In the genomic region with DNA sequence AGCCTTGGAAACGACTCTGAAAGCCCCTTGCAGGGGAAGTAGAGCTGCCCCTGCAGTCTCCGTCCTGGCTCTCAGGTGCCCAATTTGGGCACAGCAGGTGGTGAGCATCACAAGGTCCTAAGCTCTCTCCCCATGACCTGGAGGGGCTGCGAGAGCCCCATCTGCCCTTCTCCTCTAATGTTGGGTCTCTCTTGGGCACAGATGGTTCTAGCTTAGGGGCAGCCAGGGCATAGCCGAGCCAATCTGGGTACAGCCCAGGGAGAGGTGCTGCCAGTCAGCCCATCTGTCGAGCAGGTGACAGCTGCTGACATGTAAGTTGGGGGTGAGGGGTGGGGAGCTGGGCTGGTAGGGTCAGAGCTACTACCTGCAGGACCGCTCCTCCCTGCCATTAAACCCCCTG, we compare ENCODE assay signal across 19 cellular contexts. TPM values are rescaled to one million over a fixed set of nuclear protein-coding genes. Genes with fewer than 3 reads are reported as not detected.
DNase-seq lines count a peak whose midpoint lies in the region; ATAC-seq and TF ChIP-seq lines count a peak whose summit lies in the region.
"Had no signal": no experiment of that assay in that cellular context is flagged by ENCODE, and none has a peak within 500 bp of the region (broad histone marks: within the 10 kb centered on the region; RNA-seq: fewer than 3 reads in every experiment).

No MANE protein-coding gene starts in this region.

- H3K9me3 ChIP-seq in WERI-Rb-1 (ENCODE audit: severe bottlenecking) (no peaks in the 10 kb centered on the region), neuronal stem cell (replicated peaks in 1 of 2; ENCODE audit: control insufficient read depth in 2 of 2, insufficient read depth in 1 of 2, low read depth in 1 of 2, low read length in 2 of 2) (no peaks in the 10 kb centered on the region), mesenchymal stem cell (ENCODE audit: control insufficient read depth, low read length) (no peaks in the 10 kb centered on the region)
- H3K9me3 ChIP-seq: BLaER1 had no signal

- H3K36me3 ChIP-seq in WERI-Rb-1 (no peaks in the 10 kb centered on the region), neuronal stem cell (replicated peaks in 1 of 2; ENCODE audit: control insufficient read depth in 2 of 2, insufficient read depth in 2 of 2, low read length in 2 of 2) (no peaks in the 10 kb centered on the region), mesenchymal stem cell (ENCODE audit: control insufficient read depth in 1 of 2, insufficient read depth in 2 of 2, low read depth in 1 of 2, low read length in 2 of 2) (no peaks in the 10 kb centered on the region)
- H3K36me3 ChIP-seq: BLaER1 had no signal

- H3K14ac ChIP-seq in neuronal stem cell (ENCODE audit: low read length) (peak overlapping the region; percentile 3), mesenchymal stem cell (ENCODE audit: low read length in 2 of 2) (no peak overlapping the region)

- H2AK5ac ChIP-seq in neuronal stem cell (ENCODE audit: low read depth, low read length) (no peak overlapping the region), mesenchymal stem cell (ENCODE audit: low read length, severe bottlenecking) (no peak overlapping the region)

- H3K18ac ChIP-seq in neuronal stem cell (ENCODE audit: low read length) (no peak overlapping the region), mesenchymal stem cell (ENCODE audit: low read depth in 1 of 2, low read length in 2 of 2) (no peak overlapping the region)

- no peak overlapping the region for H2BK120ac ChIP-seq in neuronal stem cell (ENCODE audit: low read depth, low read length)
- no peak overlapping the region for H2BK120ac ChIP-seq in mesenchymal stem cell (ENCODE audit: low read depth, low read length)

- no peak for ATAC-seq in HG03108 (IDR thresholded peaks at IDR 0.05; ENCODE audit: unreplicated experiment)

- H3K4me1 ChIP-seq in neuronal stem cell (ENCODE audit: control insufficient read depth in 2 of 2, insufficient read depth in 1 of 2, low read depth in 1 of 2, low read length in 2 of 2) (no peaks in the 10 kb centered on the region), mesenchymal stem cell (ENCODE audit: control insufficient read depth, insufficient read depth, low read depth, low read length) (peaks cover 3% of the 10 kb centered on the region)
- H3K4me1 ChIP-seq: BLaER1 had no signal

- WGBS in neuronal stem cell (ENCODE audit: extremely low coverage in 2 of 2, insufficient read length in 2 of 2, insufficient replicate concordance in 1 of 2), 2 donors = no CpG with 5 or more reads among the region's 6 CpGs
- 60% methylated on average over 6 of the region's 6 CpGs for WGBS in mesenchymal stem cell

- H3K79me1 ChIP-seq in neuronal stem cell (ENCODE audit: low read depth, low read length) (no peaks in the 10 kb centered on the region), mesenchymal stem cell (replicated peaks; ENCODE audit: low read length, poor library complexity, severe bottlenecking) (no peaks in the 10 kb centered on the region)

- no peak overlapping the region for H2AFZ ChIP-seq in neuronal stem cell (ENCODE audit: low read length)
- H2AFZ ChIP-seq in mesenchymal stem cell (ENCODE audit: low read depth, low read length) = no peak overlapping the region
- H2AFZ ChIP-seq: GM23338 had no signal

- H3K4me2 ChIP-seq in neuronal stem cell (ENCODE audit: insufficient read depth, low read length, poor library complexity, severe bottlenecking) (no peak overlapping the region), mesenchymal stem cell (ENCODE audit: low read length, poor library complexity, severe bottlenecking) (no peak overlapping the region)
- H3K4me2 ChIP-seq: BLaER1, GM23338 had no signal

- H3K9ac ChIP-seq in neuronal stem cell (ENCODE audit: low read depth, low read length, poor library complexity) = no peak overlapping the region
- no peak overlapping the region for H3K9ac ChIP-seq in mesenchymal stem cell (ENCODE audit: low read length)
- H3K9ac ChIP-seq: BLaER1 had no signal

- H2BK15ac ChIP-seq in neuronal stem cell (ENCODE audit: low read length) = no peak overlapping the region
- H2BK15ac ChIP-seq in mesenchymal stem cell (ENCODE audit: low read depth, poor library complexity, severe bottlenecking) = no peak overlapping the region

- H4K8ac ChIP-seq in neuronal stem cell (ENCODE audit: low read depth, low read length) (no peak overlapping the region), mesenchymal stem cell (ENCODE audit: low read length) (no peak overlapping the region)

- H2BK12ac ChIP-seq in neuronal stem cell (ENCODE audit: low read length) (no peak overlapping the region), mesenchymal stem cell (ENCODE audit: low read length in 2 of 2) (no peak overlapping the region)

- H2BK5ac ChIP-seq in neuronal stem cell (ENCODE audit: low read length) (no peak overlapping the region), mesenchymal stem cell (ENCODE audit: low read depth, low read length, poor library complexity, severe bottlenecking) (no peak overlapping the region)

- no peak for TF ChIP-seq CTCF in WERI-Rb-1 (IDR thresholded peaks at IDR 0.05; ENCODE audit: low read depth, low read length)

- H3K4ac ChIP-seq in neuronal stem cell (ENCODE audit: low read length) (no peak overlapping the region), mesenchymal stem cell (ENCODE audit: low read depth in 1 of 2, low read length in 2 of 2) (no peak overlapping the region)

- no peak overlapping the region for H3K4me3 ChIP-seq in WERI-Rb-1 (ENCODE audit: low read depth, low read length)
- no peak overlapping the region for H3K4me3 ChIP-seq in neuronal stem cell (ENCODE audit: low read length in 2 of 2)
- no peak overlapping the region for H3K4me3 ChIP-seq in mesenchymal stem cell (ENCODE audit: insufficient read depth in 1 of 2, low read depth in 1 of 2, low read length in 2 of 2)
- H3K4me3 ChIP-seq: BLaER1, GM12878, GM23338 had no signal

- DNase-seq in DMS 273 treated with DMSO at 0.1 percent for 48 hours (lab: John Stamatoyannopoulos, UW) = peak; percentile 84
- peak; percentile 72 for DNase-seq in NCI-H2171 (lab: John Stamatoyannopoulos, UW)
- no peak for DNase-seq in WERI-Rb-1
- DNase-seq in neuronal stem cell (ENCODE audit: low spot score) = no peak
- DNase-seq in UCSD-AML1 (lab: John Stamatoyannopoulos, UW; ENCODE audit: unreplicated experiment) = no peak
- no peak for DNase-seq in mesenchymal stem cell
- DNase-seq: CD4-positive, alpha-beta T cell; H9; NCI-H1436; NCI-H1930; NCI-H2227 treated with DMSO at 0.1 percent for 48 hours; NCI-H510A; SHP77 treated with DMSO at 0.1 percent for 48 hours; T-helper 1 cell had no signal

- no peaks in the 10 kb centered on the region for H3K27me3 ChIP-seq in WERI-Rb-1 (ENCODE audit: insufficient read depth, low read depth, severe bottlenecking)
- H3K27me3 ChIP-seq in neuronal stem cell (ENCODE audit: control insufficient read depth in 3 of 3, insufficient read depth in 3 of 3, low read depth in 1 of 3, low read length in 3 of 3) = peaks cover 0 to 58% (median 0%) of the 10 kb centered on the region in 3 experiments
- H3K27me3 ChIP-seq in mesenchymal stem cell (ENCODE audit: control insufficient read depth in 1 of 2, insufficient read depth in 1 of 2, low read length in 2 of 2) = peaks cover 90 to 92% of the 10 kb centered on the region in 2 experiments
- H3K27me3 ChIP-seq: BLaER1 had no signal

- H3K23ac ChIP-seq in neuronal stem cell (ENCODE audit: low read depth, low read length, poor library complexity) = no peak overlapping the region
- H3K23ac ChIP-seq in mesenchymal stem cell (ENCODE audit: low read length in 2 of 2) = no peak overlapping the region

- H3K27ac ChIP-seq in WERI-Rb-1 (peak overlapping the region; percentile 28), neuronal stem cell (replicated peaks; ENCODE audit: low read length) (no peak overlapping the region), mesenchymal stem cell (ENCODE audit: low read length, poor library complexity, severe bottlenecking) (no peak overlapping the region)
- H3K27ac ChIP-seq: BLaER1 had no signal

- H4K91ac ChIP-seq in neuronal stem cell (ENCODE audit: low read depth, low read length, poor library complexity) = no peak overlapping the region
- H4K91ac ChIP-seq in mesenchymal stem cell (ENCODE audit: low read length) = no peak overlapping the region

RNA-seq across cellular contexts. Expression of a gene that starts 50.7 kb away (rescaled TPM):
- polyA plus RNA-seq in neuronal stem cell (2013, experiment 1 of 2) = 0.08 TPM
- polyA plus RNA-seq in neuronal stem cell (2013, experiment 2 of 2) = 0.06 TPM
- polyA plus RNA-seq in mesenchymal stem cell (2013, experiment 1 of 2) = under 0.01 TPM
- not detected for polyA plus RNA-seq in mesenchymal stem cell (2013, experiment 2 of 2)
- polyA plus RNA-seq: GM12878, HepG2 had no signal

Comparison
In these comparisons a context has a peak if more than half of its experiments do, and no peak if none do; other contexts are left out.
1. DNase-seq: peak in DMS 273 treated with DMSO at 0.1 percent for 48 hours (single experiment) and NCI-H2171 (single experiment); none in WERI-Rb-1 (single experiment), neuronal stem cell (single experiment), UCSD-AML1 (single experiment) and mesenchymal stem cell (single experiment).